32 cellular contexts compared by ENCODE assay signal in the genomic region with DNA sequence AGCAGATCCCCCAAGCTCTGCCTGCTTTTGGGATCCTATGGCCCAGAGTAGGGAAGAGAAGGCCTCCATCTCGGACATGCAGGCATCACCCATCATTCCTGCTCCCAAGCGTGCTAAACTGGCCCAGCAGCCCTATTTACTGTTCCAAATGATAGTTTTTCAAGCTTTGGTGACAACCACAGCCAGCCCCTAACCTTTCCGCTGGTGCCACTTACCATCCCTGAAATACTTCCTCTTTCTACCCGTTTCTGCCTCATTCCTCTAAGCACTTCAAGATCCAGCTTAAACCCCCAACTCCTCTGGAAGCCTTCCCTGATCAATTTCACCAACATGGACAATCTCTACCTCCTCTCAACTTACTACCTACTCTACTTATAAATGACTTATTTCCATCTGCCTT. TPM values are rescaled to one million over a fixed set of nuclear protein-coding genes. Genes with fewer than 3 reads are reported as not detected.
DNase-seq lines count a peak whose midpoint lies in the region; ATAC-seq and TF ChIP-seq lines count a peak whose summit lies in the region.
"Had no signal": no experiment of that assay in that cellular context is flagged by ENCODE, and none has a peak within 500 bp of the region (broad histone marks: within the 10 kb centered on the region; RNA-seq: fewer than 3 reads in every experiment).

No MANE protein-coding gene starts in this region.

- H4K12ac ChIP-seq in trophoblast cell (ENCODE audit: low read depth, low read length): no peak overlapping the region

- ATAC-seq in thoracic aorta (ENCODE audit: insufficient number of reproducible peaks, low FRiP score, low read depth) (no peak), GM18511 (IDR thresholded peaks at IDR 0.05; ENCODE audit: unreplicated experiment) (no peak)
- ATAC-seq: gastrocnemius medialis had no signal

- H3K27me3 ChIP-seq in dorsolateral prefrontal cortex (no peaks in the 10 kb centered on the region), thoracic aorta (replicated peaks; ENCODE audit: insufficient read depth) (no peaks in the 10 kb centered on the region), trophoblast cell (ENCODE audit: insufficient read depth, low read length) (no peaks in the 10 kb centered on the region)
- H3K27me3 ChIP-seq: esophagus squamous epithelium, gastrocnemius medialis, neural progenitor cell, right atrium auricular region, suprapubic skin had no signal

- no peak overlapping the region for H3K4me2 ChIP-seq in trophoblast cell (ENCODE audit: low read length)
- H3K4me2 ChIP-seq: neural progenitor cell, SK-N-SH had no signal

- peak; percentile 5 for DNase-seq in SKM-1 treated with dmso at 0.1 percent for 144 hours (lab: John Stamatoyannopoulos, UW; ENCODE audit: unreplicated experiment)
- no peak for DNase-seq in SKM-1 (lab: John Stamatoyannopoulos, UW; ENCODE audit: unreplicated experiment)
- DNase-seq in NB4 (ENCODE audit: low read depth): peak; percentile 10
- DNase-seq in dorsolateral prefrontal cortex: no peak
- DNase-seq in thoracic aorta (ENCODE audit: low spot score): no peak
- DNase-seq in glomerular visceral epithelial cell (ENCODE audit: extremely low spot score): no peak
- DNase-seq in trophoblast cell: no peak
- DNase-seq: activated CD4-positive, alpha-beta memory T cell treated with anti-CD3 and anti-CD28 coated beads, Interleukin-2, amount 10 ng/mL, durations not matched to agents 7 days and 5 days; activated CD8-positive, alpha-beta memory T cell treated with anti-CD3 and anti-CD28 coated beads, Interleukin-2, amount 50 U/mL, for 4 hours; activated naive CD4-positive, alpha-beta T cell treated with Interleukin-2 at 50 U/mL for 16 hours; AML-193; CD4-positive, alpha-beta T cell; cerebellar nuclear complex; DND-41; esophagus squamous epithelium; gastrocnemius medialis; HFFc6; hippocampal formation; NCI-H1436; NCI-H2227 treated with DMSO at 0.1 percent for 48 hours; NCI-H748 treated with DMSO at 0.1 percent for 48 hours; posterior cingulate gyrus; stimulated activated CD4-positive, alpha-beta T cell treated with anti-CD3 and anti-CD28 coated beads, Interleukin-1b, Interleukin-23, amount 100 ng/mL, for 48 hours; stimulated activated naive CD4-positive, alpha-beta T cell treated with Interleukin-2 at 50 U/mL for 16 hours; T-helper 2 cell had no signal

- H2BK120ac ChIP-seq in trophoblast cell (ENCODE audit: insufficient read depth, low read length, poor library complexity): no peak overlapping the region

- no peak overlapping the region for H3K9ac ChIP-seq in trophoblast cell (ENCODE audit: low read length)
- H3K9ac ChIP-seq: neural progenitor cell, SK-N-SH had no signal

- no peak for TF ChIP-seq POLR2A in NB4 (IDR thresholded peaks at IDR 0.05; ENCODE audit: extremely low read depth, insufficient read length)

- H3K27ac ChIP-seq in dorsolateral prefrontal cortex: peak overlapping the region in 12 of 59 donors; percentile 2 to 83 (median 33)
- peak overlapping the region; percentile 5 to 14 for H3K27ac ChIP-seq in thoracic aorta
- no peak overlapping the region for H3K27ac ChIP-seq in trophoblast cell (ENCODE audit: low read depth, low read length)
- H3K27ac ChIP-seq: esophagus squamous epithelium, gastrocnemius medialis, neural progenitor cell, right atrium auricular region, RWPE1, suprapubic skin had no signal

- H3K4ac ChIP-seq in trophoblast cell (ENCODE audit: low read depth, low read length): no peak overlapping the region

- no peak overlapping the region for H3K14ac ChIP-seq in trophoblast cell (ENCODE audit: low read length)

- no peak overlapping the region for H4K91ac ChIP-seq in trophoblast cell (ENCODE audit: low read depth, low read length)

- H3K9me3 ChIP-seq in thoracic aorta: no peaks in the 10 kb centered on the region
- no peaks in the 10 kb centered on the region for H3K9me3 ChIP-seq in trophoblast cell (ENCODE audit: insufficient read depth, low read depth, low read length)
- H3K9me3 ChIP-seq: esophagus squamous epithelium, gastrocnemius medialis, right atrium auricular region, SK-N-SH, suprapubic skin had no signal

- H2AFZ ChIP-seq in trophoblast cell (ENCODE audit: insufficient read depth, low read length, poor library complexity): no peak overlapping the region
- H2AFZ ChIP-seq: neural progenitor cell had no signal

- no peaks in the 10 kb centered on the region for H3K79me2 ChIP-seq in trophoblast cell (ENCODE audit: control insufficient read depth, insufficient read depth, low read length, poor library complexity)

- H3K36me3 ChIP-seq in thoracic aorta (no peaks in the 10 kb centered on the region), trophoblast cell (ENCODE audit: control insufficient read depth in 1 of 2, insufficient read depth in 2 of 2, low read length in 2 of 2) (no peaks in the 10 kb centered on the region)
- H3K36me3 ChIP-seq: esophagus squamous epithelium, gastrocnemius medialis, neural progenitor cell, right atrium auricular region, suprapubic skin had no signal

- WGBS in trophoblast cell (ENCODE audit: extremely low coverage, insufficient coverage, insufficient read length): no CpG with 5 or more reads among the region's 4 CpGs

- intact Hi-C loops in dorsolateral prefrontal cortex (cut with DNase I): loop anchor here in 1 of 2 donors (5.0 kb wide), 1 partner anchor 142 kb away; no protein-coding TSS in a partner anchor

- no peak overlapping the region for H3K18ac ChIP-seq in trophoblast cell (ENCODE audit: low read length)

- H2AK5ac ChIP-seq in trophoblast cell (ENCODE audit: low read length): no peak overlapping the region

- H3K4me3 ChIP-seq in NB4 (ENCODE audit: low read depth, low read length) (no peak overlapping the region), dorsolateral prefrontal cortex (peak overlapping the region in 56 of 59 donors; percentile 23 to 73 (median 56)), thoracic aorta (no peak overlapping the region), trophoblast cell (ENCODE audit: low read depth, low read length) (no peak overlapping the region)
- H3K4me3 ChIP-seq: esophagus squamous epithelium, gastrocnemius medialis, neural progenitor cell, right atrium auricular region, suprapubic skin had no signal

- no peaks in the 10 kb centered on the region for H3K79me1 ChIP-seq in trophoblast cell (ENCODE audit: low read length)

- TF ChIP-seq CTCF in NB4 (IDR thresholded peaks at IDR 0.05; ENCODE audit: low read depth, low read length): no peak
- no peak for TF ChIP-seq CTCF in dorsolateral prefrontal cortex (IDR thresholded peaks at IDR 0.05 in 54 of 56, conservative IDR thresholded peaks at IDR 0.05 in 2 of 56; ENCODE audit: low read depth in 1 of 56, partially characterized antibody in 56 of 56)
- no peak for TF ChIP-seq CTCF in thoracic aorta (IDR thresholded peaks at IDR 0.05)

- no peak overlapping the region for H4K8ac ChIP-seq in trophoblast cell (ENCODE audit: low read depth, low read length)

- H2BK12ac ChIP-seq in trophoblast cell (ENCODE audit: low read length): no peak overlapping the region

- H3K23ac ChIP-seq in trophoblast cell (ENCODE audit: low read length): no peak overlapping the region

- no peak overlapping the region for H2BK5ac ChIP-seq in trophoblast cell (ENCODE audit: low read depth, low read length, poor library complexity)

- H3K4me1 ChIP-seq in thoracic aorta (ENCODE audit: control insufficient read depth in 1 of 2, low read depth in 2 of 2): peaks cover 5 to 47% of the 10 kb centered on the region in 2 donors
- peaks cover 13% of the 10 kb centered on the region in 2 experiments for H3K4me1 ChIP-seq in trophoblast cell (ENCODE audit: control insufficient read depth in 1 of 2, insufficient read depth in 2 of 2, low read length in 2 of 2)

RNA-seq across cellular contexts. Expression of gene LNX1, which starts 36.2 kb away (rescaled TPM):
- 10 to 100 TPM; 16.5 to 71.2 (median 43.8) TPM for total RNA-seq in dorsolateral prefrontal cortex
- 10 to 100 TPM; 12.6 to 24.1 TPM for total RNA-seq in thoracic aorta
- polyA plus RNA-seq in trophoblast cell (2013): 4.3 and 4.5 TPM in 2 replicates
- total RNA-seq: A673; activated CD4-positive, alpha-beta memory T cell treated with anti-CD3 and anti-CD28 coated beads, Interleukin-2, amount 10 ng/mL, durations not matched to agents 7 days and 5 days; CD4-positive, alpha-beta T cell had no signal

Comparison
In these comparisons a context has a peak if more than half of its experiments do, and no peak if none do; other contexts are left out.
1. DNase-seq: peak in SKM-1 treated with dmso at 0.1 percent for 144 hours (single experiment) and NB4 (single experiment); none in SKM-1 (single experiment), dorsolateral prefrontal cortex (0 of 10), thoracic aorta (single experiment), glomerular visceral epithelial cell (single experiment) and trophoblast cell (0 of 2).
2. H3K4me3 ChIP-seq: peak in dorsolateral prefrontal cortex (56 of 59); none in NB4 (single experiment), thoracic aorta (single experiment) and trophoblast cell (single experiment).